Comparison of ENCODE assay signal across 8 cellular contexts in genomic region chr19:13234518-13234917, GRCh38.
DNase-seq lines count a peak whose midpoint lies in the region; ATAC-seq and TF ChIP-seq lines count a peak whose summit lies in the region.

No MANE protein-coding gene starts in this region.

- H3K27me3 ChIP-seq in OCI-LY3 (ENCODE audit: low read depth, low read length): peaks cover 19% of the 10 kb centered on the region

- H3K4me3 Mint-ChIP-seq in activated T-cell treated with anti-CD3 and anti-CD28 coated beads, Interleukin-2, amount 50 U/mL, for 4 hours: peak overlapping the region; percentile 52
- no peak overlapping the region for H3K4me3 Mint-ChIP-seq in glutamatergic neuron (ENCODE audit: unreplicated experiment)

- H3K4me2 ChIP-seq in OCI-LY3 (ENCODE audit: low read length): peak overlapping the region; percentile 8; the same call in 1 of the 2 replicates

- no peak overlapping the region for H3K27ac ChIP-seq in OCI-LY3 (ENCODE audit: low read length)

- ATAC-seq in activated T-cell treated with anti-CD3 and anti-CD28 coated beads, Interleukin-2, amount 50 U/mL, for 4 hours: peak; percentile 91
- no peak for ATAC-seq in HG03442 (IDR thresholded peaks at IDR 0.05; ENCODE audit: unreplicated experiment)
- ATAC-seq in GM18498 (IDR thresholded peaks at IDR 0.05; ENCODE audit: unreplicated experiment): no peak

- H2AFZ ChIP-seq in OCI-LY3 (ENCODE audit: low read depth, low read length): no peak overlapping the region

- no peak overlapping the region for H3K4me3 ChIP-seq in OCI-LY3 (ENCODE audit: low read length)

- peaks cover 13% of the 10 kb centered on the region for H3K4me1 Mint-ChIP-seq in activated T-cell treated with anti-CD3 and anti-CD28 coated beads, Interleukin-2, amount 50 U/mL, for 4 hours (ENCODE audit: low read depth)
- H3K4me1 Mint-ChIP-seq in glutamatergic neuron (ENCODE audit: low read depth, unreplicated experiment): no peaks in the 10 kb centered on the region

- H3K27me3 Mint-ChIP-seq in activated T-cell treated with anti-CD3 and anti-CD28 coated beads, Interleukin-2, amount 50 U/mL, for 4 hours (ENCODE audit: low read depth): peaks cover 3% of the 10 kb centered on the region
- peaks cover 7% of the 10 kb centered on the region for H3K27me3 Mint-ChIP-seq in glutamatergic neuron (ENCODE audit: unreplicated experiment)

- H3K27ac Mint-ChIP-seq in glutamatergic neuron (ENCODE audit: unreplicated experiment): no peak overlapping the region

- no peaks in the 10 kb centered on the region for H3K4me1 ChIP-seq in OCI-LY3 (ENCODE audit: low read length)

- 0 out of 2 replicates have a peak, but pooled peaks cover 6% of the 10 kb centered on the region for H3K9me3 ChIP-seq in OCI-LY3 (ENCODE audit: insufficient read depth, low read length)

- H3K79me2 ChIP-seq in OCI-LY3 (ENCODE audit: low read length): no peaks in the 10 kb centered on the region

- no peaks in the 10 kb centered on the region for H4K20me1 ChIP-seq in OCI-LY3 (ENCODE audit: insufficient read depth, low read length)

- in situ Hi-C loops in GM13976 (cut with MboI; ENCODE audit: low sequenced_read_pairs, unreplicated experiment): no loop called here
- in situ Hi-C loops in G401 (cut with HindIII; ENCODE audit: low sequenced_read_pairs): no loop called here

- peaks cover 9% of the 10 kb centered on the region for H3K9me3 Mint-ChIP-seq in activated T-cell treated with anti-CD3 and anti-CD28 coated beads, Interleukin-2, amount 50 U/mL, for 4 hours
- peaks cover 15% of the 10 kb centered on the region for H3K9me3 Mint-ChIP-seq in glutamatergic neuron (ENCODE audit: unreplicated experiment)

- DNase-seq in GM13976 (ENCODE audit: low spot score): peak; percentile 79
- DNase-seq in activated T-cell treated with anti-CD3 and anti-CD28 coated beads, Interleukin-2, amount 50 U/mL, for 4 hours: peak; percentile 57
- DNase-seq in glutamatergic neuron: peak; percentile 38
- DNase-seq in stimulated activated CD4-positive, alpha-beta T cell treated with anti-CD3 and anti-CD28 coated beads, Interleukin-4, amount 100 ng/mL, for 24 hours: peak; percentile 65
- DNase-seq in G401 (ENCODE audit: low spot score): no peak

- TF ChIP-seq CTCF in GM13976 (IDR thresholded peaks at IDR 0.05; ENCODE audit: borderline replicate concordance, control extremely low read depth, extremely low read depth, insufficient read depth, missing control alignments) (peak; percentile 31), OCI-LY3 (IDR thresholded peaks at IDR 0.05; ENCODE audit: low read depth, low read length) (peak; percentile 59), glutamatergic neuron (IDR thresholded peaks at IDR 0.05; ENCODE audit: partially characterized antibody, unreplicated experiment) (peak; percentile 45)

- H3K36me3 ChIP-seq in OCI-LY3 (replicated peaks; ENCODE audit: low read depth, low read length): no peaks in the 10 kb centered on the region

- no peaks in the 10 kb centered on the region for H3K36me3 Mint-ChIP-seq in activated T-cell treated with anti-CD3 and anti-CD28 coated beads, Interleukin-2, amount 50 U/mL, for 4 hours (ENCODE audit: insufficient read depth)
- H3K36me3 Mint-ChIP-seq in glutamatergic neuron (ENCODE audit: unreplicated experiment): peaks cover 27% of the 10 kb centered on the region

- H3K9ac ChIP-seq in OCI-LY3 (ENCODE audit: low read length): no peak overlapping the region

Comparison
In these comparisons a context has a peak if more than half of its experiments do, and no peak if none do; other contexts are left out.
1. ATAC-seq: peak in activated T-cell treated with anti-CD3 and anti-CD28 coated beads, Interleukin-2, amount 50 U/mL, for 4 hours (2 of 2); none in HG03442 (single experiment) and GM18498 (single experiment).
2. Peak in every context shown above with its lines, with median percentiles within 50 percentile points of each other: CTCF ChIP-seq.